ENCODE assay signal across 1 cellular context in the genomic region with DNA sequence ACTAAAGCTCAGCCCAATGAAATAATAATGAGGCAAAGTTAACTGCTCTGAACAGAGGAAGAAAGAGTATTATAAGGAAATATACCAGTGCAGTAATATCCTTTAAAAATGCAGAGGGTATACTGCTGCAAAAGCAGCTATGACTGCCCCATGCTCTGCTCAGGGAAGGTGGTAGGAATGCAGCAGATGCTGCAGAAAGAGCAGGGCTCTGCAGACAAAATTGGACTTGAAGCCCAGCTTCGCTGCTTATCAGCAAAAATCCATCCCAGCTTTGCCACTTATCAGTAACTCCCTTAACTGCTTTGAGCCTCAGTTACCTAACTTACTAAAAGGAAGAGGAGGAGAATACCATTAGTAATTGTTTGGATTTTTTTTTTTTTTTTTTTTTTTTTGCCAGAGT.
TF ChIP-seq lines count a peak whose summit lies in the region.

No MANE protein-coding gene starts in this region.

TF ChIP-seq in SK-N-SH, 30 proteins besides CTCF, POLR2A, EP300 and RAD21 (continued from another document):
- TF ChIP-seq, protein P1, sequence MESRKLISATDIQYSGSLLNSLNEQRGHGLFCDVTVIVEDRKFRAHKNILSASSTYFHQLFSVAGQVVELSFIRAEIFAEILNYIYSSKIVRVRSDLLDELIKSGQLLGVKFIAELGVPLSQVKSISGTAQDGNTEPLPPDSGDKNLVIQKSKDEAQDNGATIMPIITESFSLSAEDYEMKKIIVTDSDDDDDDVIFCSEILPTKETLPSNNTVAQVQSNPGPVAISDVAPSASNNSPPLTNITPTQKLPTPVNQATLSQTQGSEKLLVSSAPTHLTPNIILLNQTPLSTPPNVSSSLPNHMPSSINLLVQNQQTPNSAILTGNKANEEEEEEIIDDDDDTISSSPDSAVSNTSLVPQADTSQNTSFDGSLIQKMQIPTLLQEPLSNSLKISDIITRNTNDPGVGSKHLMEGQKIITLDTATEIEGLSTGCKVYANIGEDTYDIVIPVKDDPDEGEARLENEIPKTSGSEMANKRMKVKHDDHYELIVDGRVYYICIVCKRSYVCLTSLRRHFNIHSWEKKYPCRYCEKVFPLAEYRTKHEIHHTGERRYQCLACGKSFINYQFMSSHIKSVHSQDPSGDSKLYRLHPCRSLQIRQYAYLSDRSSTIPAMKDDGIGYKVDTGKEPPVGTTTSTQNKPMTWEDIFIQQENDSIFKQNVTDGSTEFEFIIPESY (IDR thresholded peaks at IDR 0.05; ENCODE audit: borderline replicate concordance, low read depth) = no peak
- TF ChIP-seq FOXJ3 (CRISPR knock-in tag; IDR thresholded peaks at IDR 0.05) = no peak
- no peak for TF ChIP-seq GABPA (IDR thresholded peaks at IDR 0.05; ENCODE audit: low read depth)
- TF ChIP-seq, protein P2, sequence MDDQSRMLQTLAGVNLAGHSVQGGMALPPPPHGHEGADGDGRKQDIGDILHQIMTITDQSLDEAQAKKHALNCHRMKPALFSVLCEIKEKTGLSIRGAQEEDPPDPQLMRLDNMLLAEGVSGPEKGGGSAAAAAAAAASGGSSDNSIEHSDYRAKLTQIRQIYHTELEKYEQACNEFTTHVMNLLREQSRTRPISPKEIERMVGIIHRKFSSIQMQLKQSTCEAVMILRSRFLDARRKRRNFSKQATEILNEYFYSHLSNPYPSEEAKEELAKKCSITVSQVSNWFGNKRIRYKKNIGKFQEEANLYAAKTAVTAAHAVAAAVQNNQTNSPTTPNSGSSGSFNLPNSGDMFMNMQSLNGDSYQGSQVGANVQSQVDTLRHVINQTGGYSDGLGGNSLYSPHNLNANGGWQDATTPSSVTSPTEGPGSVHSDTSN (IDR thresholded peaks at IDR 0.05) = no peak
- TF ChIP-seq TAF1 (IDR thresholded peaks at IDR 0.05; ENCODE audit: borderline replicate concordance, low read depth, low read length) = no peak
